9 cellular contexts compared by ENCODE assay signal in the genomic region with DNA sequence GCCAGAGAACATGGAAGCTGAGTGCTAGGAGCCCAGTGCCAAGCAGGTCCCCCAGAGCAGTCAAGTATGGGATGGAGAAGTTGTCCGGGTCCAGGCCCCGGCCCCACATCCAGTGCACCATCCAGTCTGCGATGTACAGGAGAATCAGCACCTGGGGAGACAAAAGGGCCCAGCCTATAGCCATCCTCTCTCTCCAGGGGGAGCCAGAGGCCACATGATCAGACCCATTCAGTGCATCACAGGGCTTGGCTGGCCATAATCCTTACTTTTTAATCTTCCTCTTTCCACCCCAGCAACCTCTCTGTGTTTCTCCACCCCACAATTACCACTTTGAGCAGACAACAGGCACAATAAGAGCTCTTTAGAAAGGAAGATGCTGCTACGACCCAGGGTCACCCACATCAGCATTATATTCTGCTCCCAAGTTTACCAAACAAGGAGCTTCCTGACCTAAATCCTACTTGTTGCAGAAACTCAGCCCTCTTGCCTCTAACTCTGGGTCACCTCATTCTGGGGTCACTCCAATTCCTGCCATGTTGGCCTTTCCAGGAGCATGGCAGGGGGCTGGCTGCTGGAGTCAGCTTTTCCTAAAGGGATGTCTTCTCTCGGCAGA. TPM values are rescaled to one million over a fixed set of nuclear protein-coding genes. Genes with fewer than 3 reads are reported as not detected.
DNase-seq lines count a peak whose midpoint lies in the region; ATAC-seq and TF ChIP-seq lines count a peak whose summit lies in the region.
"Had no signal": no experiment of that assay in that cellular context is flagged by ENCODE, and none has a peak within 500 bp of the region (broad histone marks: within the 10 kb centered on the region; RNA-seq: fewer than 3 reads in every experiment).

No MANE protein-coding gene starts in this region.

- 47 to 62% methylated on average over 4 to 5 of the region's 5 CpGs for WGBS in transverse colon (ENCODE audit: low coverage in 1 of 2), 2 donors

- intact Hi-C loops in natural killer cell (cut with micrococcal nuclease) (loop anchor here (1.0 kb wide), 3 partner anchors 128 to 315 kb away; no protein-coding TSS in a partner anchor), transverse colon (cut with DNase I; ENCODE audit: low total_unique reads) (loop anchor here (2.0 kb wide), 1 partner anchor 185 kb away; no protein-coding TSS in a partner anchor)

- TF ChIP-seq POLR2A in erythroblast (IDR thresholded peaks at IDR 0.05; ENCODE audit: low read length) (no peak), transverse colon (IDR thresholded peaks at IDR 0.05) (no peak)

- DNase-seq in GM06990 (ENCODE audit: extremely low read depth, insufficient read length) (no peak), NCI-H748 treated with DMSO at 0.1 percent for 48 hours (lab: John Stamatoyannopoulos, UW) (peak; percentile 4), erythroblast (lab: John Stamatoyannopoulos, UW) (peak; percentile 54 to 77), natural killer cell (peak; percentile 46), transverse colon (peak; percentile 63)
- peak; percentile 72 for DNase-seq in activated CD8-positive, alpha-beta memory T cell treated with anti-CD3 and anti-CD28 coated beads, Interleukin-2, amount 10 ng/mL, durations not matched to agents 7 days and 5 days

- no peaks in the 10 kb centered on the region for H3K27me3 Mint-ChIP-seq in activated CD8-positive, alpha-beta memory T cell treated with anti-CD3 and anti-CD28 coated beads, Interleukin-2, amount 10 ng/mL, durations not matched to agents 7 days and 5 days
- no peaks in the 10 kb centered on the region for H3K27me3 Mint-ChIP-seq in natural killer cell (ENCODE audit: low read depth in 2 of 2)
- H3K27me3 Mint-ChIP-seq: dendritic cell treated with granulocyte-macrophage colony-stimulating factor and Interleukin-4, amounts not matched to agents 40 ng/mL and 50 ng/mL, for 4 days had no signal

- H3K27me3 ChIP-seq in GM06990 (replicated peaks; ENCODE audit: control insufficient read depth, insufficient read depth, low read length) = no peaks in the 10 kb centered on the region
- H3K27me3 ChIP-seq in transverse colon = no peaks in the 10 kb centered on the region

- ATAC-seq in HG03066 (IDR thresholded peaks at IDR 0.05; ENCODE audit: low read depth, unreplicated experiment) (peak; percentile 54), natural killer cell (peak; percentile 73 to 90 (median 89)), HG02588 (IDR thresholded peaks at IDR 0.05; ENCODE audit: unreplicated experiment) (no peak)
- ATAC-seq in activated CD8-positive, alpha-beta memory T cell treated with anti-CD3 and anti-CD28 coated beads, Interleukin-2, amount 10 ng/mL, durations not matched to agents 7 days and 5 days = peak; percentile 94

- no peaks in the 10 kb centered on the region for H3K9me3 Mint-ChIP-seq in activated CD8-positive, alpha-beta memory T cell treated with anti-CD3 and anti-CD28 coated beads, Interleukin-2, amount 10 ng/mL, durations not matched to agents 7 days and 5 days (ENCODE audit: low read depth)
- no peaks in the 10 kb centered on the region for H3K9me3 Mint-ChIP-seq in natural killer cell
- H3K9me3 Mint-ChIP-seq: dendritic cell treated with granulocyte-macrophage colony-stimulating factor and Interleukin-4, amounts not matched to agents 40 ng/mL and 50 ng/mL, for 4 days had no signal

- in situ Hi-C loops in transverse colon (cut with MboI; ENCODE audit: low pct_ligation_motif_present in 1 of 4, low pct_unique_long_range_greater_than_20kb in 1 of 4, low sequenced_read_pairs in 3 of 4) = loop anchor here (10.0 to 25.0 kb wide), 5 partner anchors 121 to 321 kb away; partner anchors contain the start of gene AVPR1B (in 4 of the 4)

- TF ChIP-seq CTCF in GM06990 (IDR thresholded peaks at IDR 0.05; ENCODE audit: insufficient read depth, low read length, poor library complexity, severe bottlenecking) (peak; percentile 88), natural killer cell (IDR thresholded peaks at IDR 0.05) (peak; percentile 69), transverse colon (IDR thresholded peaks at IDR 0.05) (peak; percentile 65 to 78 (median 70))

- H3K36me3 ChIP-seq in GM06990 (ENCODE audit: control insufficient read depth, insufficient read depth, low read length) (no peaks in the 10 kb centered on the region), transverse colon (no peaks in the 10 kb centered on the region)

- H3K4me3 Mint-ChIP-seq in activated CD8-positive, alpha-beta memory T cell treated with anti-CD3 and anti-CD28 coated beads, Interleukin-2, amount 10 ng/mL, durations not matched to agents 7 days and 5 days = no peak overlapping the region
- H3K4me3 Mint-ChIP-seq in natural killer cell = no peak overlapping the region
- H3K4me3 Mint-ChIP-seq: dendritic cell treated with granulocyte-macrophage colony-stimulating factor and Interleukin-4, amounts not matched to agents 40 ng/mL and 50 ng/mL, for 4 days had no signal

- CTCF ChIA-PET in activated CD8-positive, alpha-beta memory T cell treated with anti-CD3 and anti-CD28 coated beads, Interleukin-2, amount 10 ng/mL, durations not matched to agents 7 days and 5 days (lab: Charles Lee) = interaction anchor here (0.5 to 10.7 kb wide), 34 partner anchors 9 to 556 kb away, joined by 3 to 128 read pairs (median 4); partner anchors contain the start of gene RAB29

- no peaks in the 10 kb centered on the region for H3K9me3 ChIP-seq in transverse colon

- no peak overlapping the region for H3K27ac ChIP-seq in transverse colon

- no peak overlapping the region for H3K27ac Mint-ChIP-seq in activated CD8-positive, alpha-beta memory T cell treated with anti-CD3 and anti-CD28 coated beads, Interleukin-2, amount 10 ng/mL, durations not matched to agents 7 days and 5 days
- no peak overlapping the region for H3K27ac Mint-ChIP-seq in natural killer cell
- H3K27ac Mint-ChIP-seq: dendritic cell treated with granulocyte-macrophage colony-stimulating factor and Interleukin-4, amounts not matched to agents 40 ng/mL and 50 ng/mL, for 4 days had no signal

- no peaks in the 10 kb centered on the region for H3K4me1 Mint-ChIP-seq in activated CD8-positive, alpha-beta memory T cell treated with anti-CD3 and anti-CD28 coated beads, Interleukin-2, amount 10 ng/mL, durations not matched to agents 7 days and 5 days
- H3K4me1 Mint-ChIP-seq in natural killer cell = no peaks in the 10 kb centered on the region

- no peak overlapping the region for H3K4me3 ChIP-seq in GM06990 (replicated peaks; ENCODE audit: low read depth, low read length)
- no peak overlapping the region for H3K4me3 ChIP-seq in transverse colon

- no peaks in the 10 kb centered on the region for H3K4me1 ChIP-seq in transverse colon

- TF ChIP-seq EP300 in transverse colon (IDR thresholded peaks at IDR 0.05; ENCODE audit: low read depth) = no peak

- H3K36me3 Mint-ChIP-seq in activated CD8-positive, alpha-beta memory T cell treated with anti-CD3 and anti-CD28 coated beads, Interleukin-2, amount 10 ng/mL, durations not matched to agents 7 days and 5 days = peaks cover 3% of the 10 kb centered on the region
- peaks cover 39% of the 10 kb centered on the region for H3K36me3 Mint-ChIP-seq in natural killer cell

RNA-seq across cellular contexts. Expression of gene RAB29, which starts 16.4 kb away (rescaled TPM):
- total RNA-seq in activated CD8-positive, alpha-beta memory T cell treated with anti-CD3 and anti-CD28 coated beads, Interleukin-2, amount 10 ng/mL, durations not matched to agents 7 days and 5 days = 10 to 100 TPM; 51.0 to 61.4 TPM
- total RNA-seq in natural killer cell (100 to 1,000 TPM in 1 of 3 donors, 10 to 100 TPM in 2; 69.0 to 120 (median 95.1) TPM), transverse colon (10 to 100 TPM in 2 of 4 donors, 1 to 10 TPM in 2; 1.1 to 13.9 (median 10.2) TPM)

RNA-seq across cellular contexts. Expression of gene SLC41A1, which starts 21.3 kb away (rescaled TPM):
- total RNA-seq in activated CD8-positive, alpha-beta memory T cell treated with anti-CD3 and anti-CD28 coated beads, Interleukin-2, amount 10 ng/mL, durations not matched to agents 7 days and 5 days = 10 to 100 TPM; 13.3 to 16.7 TPM
- 10 to 100 TPM; 35.3 to 47.1 (median 39.5) TPM for total RNA-seq in natural killer cell
- 1 to 10 TPM; 5.1 to 7.0 (median 5.6) TPM for total RNA-seq in transverse colon

RNA-seq across cellular contexts. Expression of gene NUCKS1, which starts 41.7 kb away (rescaled TPM):
- 100 to 1,000 TPM; 179 to 211 TPM for total RNA-seq in activated CD8-positive, alpha-beta memory T cell treated with anti-CD3 and anti-CD28 coated beads, Interleukin-2, amount 10 ng/mL, durations not matched to agents 7 days and 5 days
- total RNA-seq in natural killer cell (100 to 1,000 TPM in 2 of 3 donors, 10 to 100 TPM in 1; 89.2 to 113 (median 103) TPM), transverse colon (10 to 100 TPM; 21.7 to 45.7 (median 35.1) TPM)

RNA-seq across cellular contexts. Expression of gene PM20D1, which starts 58.3 kb away (rescaled TPM):
- under 1 TPM; 0.30 to 0.44 TPM for total RNA-seq in activated CD8-positive, alpha-beta memory T cell treated with anti-CD3 and anti-CD28 coated beads, Interleukin-2, amount 10 ng/mL, durations not matched to agents 7 days and 5 days
- total RNA-seq in natural killer cell (1 to 10 TPM in 2 of 3 donors, not detected in 1; 1.1 to 1.6 TPM), transverse colon (not detected)
